27 cellular contexts compared by ENCODE assay signal in the genomic region with DNA sequence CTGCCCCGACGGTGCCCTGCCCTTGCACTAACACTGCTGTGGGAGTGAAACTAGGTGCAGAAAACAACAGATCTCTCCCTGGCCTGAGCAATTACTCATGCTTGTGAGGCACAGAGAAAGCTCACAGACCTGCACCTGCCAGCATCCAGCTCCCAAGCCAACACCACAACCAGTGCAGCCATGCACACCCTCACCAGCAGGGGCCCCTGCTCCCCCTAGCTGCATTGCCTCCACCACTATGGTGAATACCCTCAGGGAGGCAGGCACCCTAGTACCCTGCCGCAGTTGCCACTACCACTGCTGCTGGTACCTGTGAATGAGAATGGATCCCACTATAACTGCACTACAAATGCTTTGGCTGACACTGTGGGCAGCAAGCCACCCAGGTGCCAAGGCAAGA. TPM values are rescaled to one million over a fixed set of nuclear protein-coding genes. Genes with fewer than 3 reads are reported as not detected.
DNase-seq lines count a peak whose midpoint lies in the region; ATAC-seq, FAIRE-seq and TF ChIP-seq lines count a peak whose summit lies in the region.
"Had no signal": no experiment of that assay in that cellular context is flagged by ENCODE, and none has a peak within 500 bp of the region (broad histone marks: within the 10 kb centered on the region; RNA-seq: fewer than 3 reads in every experiment).

No MANE protein-coding gene starts in this region.

- no peak overlapping the region for H3K18ac ChIP-seq in H9 (ENCODE audit: insufficient read length, low read depth, low read length)

- H3K27me3 ChIP-seq in GM06990 (replicated peaks; ENCODE audit: control insufficient read depth, insufficient read depth, low read length) = no peaks in the 10 kb centered on the region
- H3K27me3 ChIP-seq in H9 (ENCODE audit: insufficient read depth, low read length) = no peaks in the 10 kb centered on the region
- H3K27me3 ChIP-seq in K562 (ENCODE audit: control insufficient read depth in 2 of 2, insufficient read depth in 2 of 2, low read length in 2 of 2) = no peaks in the 10 kb centered on the region
- no peaks in the 10 kb centered on the region for H3K27me3 ChIP-seq in kidney epithelial cell (ENCODE audit: control insufficient read depth, insufficient read depth, low read length)
- no peaks in the 10 kb centered on the region for H3K27me3 ChIP-seq in vagina
- H3K27me3 ChIP-seq: ovary, upper lobe of left lung had no signal

- H4K8ac ChIP-seq in H9 (replicated peaks; ENCODE audit: insufficient read length, low read depth, low read length) = no peak overlapping the region

- no peak overlapping the region for H4K5ac ChIP-seq in H9 (ENCODE audit: insufficient read length, low read depth, low read length)

- no TSS peak for BruUV-seq in K562 (replicated peaks; lab: Mats Ljungman, UMichigan)

- H3K14ac ChIP-seq in H9 (ENCODE audit: insufficient read depth, low read length) = no peak overlapping the region

- WGBS in H9 (ENCODE audit: extremely low coverage, insufficient read length, low lambda C conversion rate) = no CpG with 5 or more reads among the region's 3 CpGs
- WGBS in K562 (ENCODE audit: insufficient coverage, low coverage, missing lambda C conversion rate) = 9% methylated on average over 3 of the region's 3 CpGs

- H3K4me3 Mint-ChIP-seq in H9 = no peak overlapping the region
- H3K4me3 Mint-ChIP-seq: activated B cell treated with CpG ODN at 0.5 μM for 24 hours; activated naive CD8-positive, alpha-beta T cell treated with anti-CD3 and anti-CD28 coated beads for 36 hours; central memory CD8-positive, alpha-beta T cell; naive thymus-derived CD8-positive, alpha-beta T cell had no signal

- H3K4me3 ChIP-seq in GM06990 (replicated peaks; ENCODE audit: low read depth, low read length) (no peak overlapping the region), K562 (no peak overlapping the region), kidney epithelial cell (ENCODE audit: low read depth, low read length) (no peak overlapping the region), vagina (no peak overlapping the region)
- H3K4me3 ChIP-seq: ovary, PC-9, upper lobe of left lung had no signal

- H3K4me1 ChIP-seq in H9 (ENCODE audit: insufficient read depth, low read length) = no peaks in the 10 kb centered on the region; the same call in 1 of the 2 replicates
- no peaks in the 10 kb centered on the region for H3K4me1 ChIP-seq in K562 (replicated peaks in 1 of 2; ENCODE audit: control insufficient read depth in 2 of 2, insufficient read depth in 2 of 2, low read length in 2 of 2)
- no peaks in the 10 kb centered on the region for H3K4me1 ChIP-seq in vagina
- H3K4me1 ChIP-seq: upper lobe of left lung had no signal

- TF ChIP-seq POLR2A in K562 (conservative IDR thresholded peaks at IDR 0.05) (no peak), vagina (IDR thresholded peaks at IDR 0.05) (no peak)

- in situ Hi-C loops in K562 (cut with MboI) = no loop called here

- peaks cover 6 to 9% of the 10 kb centered on the region in 2 experiments for H3K4me1 Mint-ChIP-seq in H9
- H3K4me1 Mint-ChIP-seq: activated B cell treated with CpG ODN at 0.5 μM for 24 hours; activated naive CD8-positive, alpha-beta T cell treated with anti-CD3 and anti-CD28 coated beads for 36 hours; central memory CD8-positive, alpha-beta T cell; naive thymus-derived CD8-positive, alpha-beta T cell had no signal

- POLR2A ChIA-PET in K562 (lab: Yijun Ruan, JAX) = no interaction called here

- DNase-seq in GM06990 (ENCODE audit: extremely low read depth, insufficient read length) (no peak), H9 (peak; percentile 57), K562 (ENCODE audit: extremely low read depth in 1 of 4, low spot score in 3 of 4) (no peak), kidney epithelial cell (ENCODE audit: low read depth) (no peak), vagina (ENCODE audit: extremely low spot score in 2 of 2) (no peak)
- DNase-seq: activated B cell treated with CpG ODN at 0.5 μM for 24 hours; activated CD8-positive, alpha-beta memory T cell treated with anti-CD3 and anti-CD28 coated beads, Interleukin-2, amount 50 U/mL, for 48 hours; activated naive CD8-positive, alpha-beta T cell treated with anti-CD3 and anti-CD28 coated beads for 36 hours; C1 segment of cervical spinal cord; GOT3; head of caudate nucleus; naive thymus-derived CD8-positive, alpha-beta T cell; NCI-H1105; NCI-H1930; NCI-H748 treated with DMSO at 0.1 percent for 48 hours; ovary; PC-9; retina; Right ventricle myocardium superior; T1000 had no signal

- no peak overlapping the region for H2BK20ac ChIP-seq in H9 (ENCODE audit: low read depth, low read length, poor library complexity, severe bottlenecking)

- no peak overlapping the region for H3K27ac Mint-ChIP-seq in H9
- H3K27ac Mint-ChIP-seq: activated B cell treated with CpG ODN at 0.5 μM for 24 hours; activated naive CD8-positive, alpha-beta T cell treated with anti-CD3 and anti-CD28 coated beads for 36 hours; naive thymus-derived CD8-positive, alpha-beta T cell had no signal

- FAIRE-seq in K562 (lab: Jason Lieb, UNC) = no peak
- FAIRE-seq: GM18507 had no signal

- H2BK12ac ChIP-seq in H9 (ENCODE audit: insufficient read length, low read depth, low read length) = no peak overlapping the region

- no peaks in the 10 kb centered on the region for H3K79me2 ChIP-seq in H9 (ENCODE audit: insufficient read depth, low read length)
- H3K79me2 ChIP-seq in K562 (ENCODE audit: control insufficient read depth, insufficient read depth, low read length) = no peaks in the 10 kb centered on the region

- H4K91ac ChIP-seq in H9 (ENCODE audit: insufficient read length, low read depth, low read length) = no peak overlapping the region

- no peak; a peak in 1 of 4 replicates for TF ChIP-seq RAD21 in K562 (CRISPR knock-in tag; conservative IDR thresholded peaks at IDR 0.05 in 1 of 2, IDR thresholded peaks at IDR 0.05 in 1 of 2)

- H3T11ph ChIP-seq in H9 (ENCODE audit: low read length) = no peak overlapping the region

- H3K36me3 Mint-ChIP-seq in H9 (ENCODE audit: insufficient read depth in 1 of 3, low read depth in 3 of 3) = peaks cover 0 to 12% (median 0%) of the 10 kb centered on the region in 3 experiments; a peak in 5 of 7 replicates
- H3K36me3 Mint-ChIP-seq: activated naive CD8-positive, alpha-beta T cell treated with anti-CD3 and anti-CD28 coated beads for 36 hours; naive thymus-derived CD8-positive, alpha-beta T cell had no signal

- TF ChIP-seq CTCF in GM06990 (IDR thresholded peaks at IDR 0.05; ENCODE audit: insufficient read depth, low read length, poor library complexity, severe bottlenecking) = peak; percentile 15
- peak; percentile 43; the same call in 1 of the 3 replicates for TF ChIP-seq CTCF in H9 (conservative IDR thresholded peaks at IDR 0.05)
- peak in 2 of 3 experiments; percentile 26 to 64; a peak in 3 of 6 replicates for TF ChIP-seq CTCF in K562 (IDR thresholded peaks at IDR 0.05 in 2 of 3, conservative IDR thresholded peaks at IDR 0.05 in 1 of 3; ENCODE audit: insufficient read depth in 2 of 3, low read depth in 1 of 3, low read length in 3 of 3)
- peak; percentile 10 for TF ChIP-seq CTCF in kidney epithelial cell (IDR thresholded peaks at IDR 0.05; ENCODE audit: insufficient read depth, low read length, poor library complexity, severe bottlenecking)
- no peak for TF ChIP-seq CTCF in vagina (IDR thresholded peaks at IDR 0.05)

- H3K4ac ChIP-seq in H9 (ENCODE audit: low read depth, low read length) = no peak overlapping the region

- H3K9me1 ChIP-seq in K562 (ENCODE audit: control insufficient read depth, insufficient read depth, low read length) = no peaks in the 10 kb centered on the region

- ATAC-seq in K562 (peak; percentile 95), HG02763 (IDR thresholded peaks at IDR 0.05; ENCODE audit: unreplicated experiment) (no peak), HG03039 (IDR thresholded peaks at IDR 0.05; ENCODE audit: unreplicated experiment) (no peak)
- ATAC-seq: left lobe of liver; naive thymus-derived CD8-positive, alpha-beta T cell had no signal

- H3K23me2 ChIP-seq in H9 (ENCODE audit: insufficient read length, low read depth, low read length, poor library complexity, severe bottlenecking) = no peaks in the 10 kb centered on the region

- intact Hi-C loops in K562 (cut with micrococcal nuclease) (loop anchor here (5.0 kb wide), 1 partner anchor 285 kb away; no protein-coding TSS in a partner anchor), vagina (cut with DNase I) (no loop called here)

- CTCF ChIA-PET in K562 (lab: Yijun Ruan, JAX; ENCODE audit: low intra/inter-chr PET ratio) = interaction anchor here (0.6 kb wide), 1 partner anchor 10 kb away, joined by 3 read pairs; no protein-coding TSS in a partner anchor

- peaks cover 9 to 13% of the 10 kb centered on the region in 2 experiments for H3K9me3 Mint-ChIP-seq in H9

- H4K20me1 ChIP-seq in H9 (ENCODE audit: control insufficient read depth, insufficient read depth, insufficient read length) (no peaks in the 10 kb centered on the region), K562 (replicated peaks; ENCODE audit: control insufficient read depth, insufficient read depth, low read length) (no peaks in the 10 kb centered on the region)

- H2AFZ ChIP-seq in H9 (ENCODE audit: low read length) = no peak overlapping the region
- no peak overlapping the region for H2AFZ ChIP-seq in K562 (ENCODE audit: low read depth, low read length)
- H2AFZ ChIP-seq: PC-9 had no signal

- H2BK15ac ChIP-seq in H9 (ENCODE audit: low read depth, low read length) = no peak overlapping the region

- H3K9me3 ChIP-seq in H9 (ENCODE audit: control insufficient read depth, low read depth, low read length) = no peaks in the 10 kb centered on the region
- H3K9me3 ChIP-seq in K562 (replicated peaks; ENCODE audit: control insufficient read depth, insufficient read depth, low read depth, low read length) = no peaks in the 10 kb centered on the region
- H3K9me3 ChIP-seq in vagina = no peaks in the 10 kb centered on the region
- H3K9me3 ChIP-seq: ovary, upper lobe of left lung had no signal

- H3K36me3 ChIP-seq in GM06990 (ENCODE audit: control insufficient read depth, insufficient read depth, low read length) (no peaks in the 10 kb centered on the region), K562 (ENCODE audit: control insufficient read depth, insufficient read depth, low read length) (no peaks in the 10 kb centered on the region), kidney epithelial cell (ENCODE audit: control insufficient read depth, insufficient read depth, low read length) (no peaks in the 10 kb centered on the region), vagina (no peaks in the 10 kb centered on the region)
- H3K36me3 ChIP-seq: ovary, upper lobe of left lung had no signal

- no peak overlapping the region for H3K4me2 ChIP-seq in H9 (ENCODE audit: insufficient read depth, insufficient read length, low read length)
- H3K4me2 ChIP-seq in K562 (ENCODE audit: insufficient read depth, low read length) = no peak overlapping the region
- H3K4me2 ChIP-seq: PC-9 had no signal

- H3K27me3 Mint-ChIP-seq in H9 (ENCODE audit: low read depth) = peaks cover 4% of the 10 kb centered on the region
- H3K27me3 Mint-ChIP-seq: central memory CD8-positive, alpha-beta T cell had no signal

- H3K27ac ChIP-seq in H9 (ENCODE audit: insufficient read length, low read depth, low read length) (no peak overlapping the region), K562 (ENCODE audit: extremely low read depth, low read depth, low read length) (no peak overlapping the region), vagina (no peak overlapping the region)
- H3K27ac ChIP-seq: HL-60, ovary, PC-9, upper lobe of left lung had no signal

- H2BK120ac ChIP-seq in H9 (ENCODE audit: low read depth, low read length, poor library complexity, severe bottlenecking) = no peak overlapping the region

- TF ChIP-seq EP300 in K562 (IDR thresholded peaks at IDR 0.05; ENCODE audit: low read length) = no peak

- H3K23ac ChIP-seq in H9 (ENCODE audit: insufficient read length, low read depth, low read length) = no peak overlapping the region

- H2BK5ac ChIP-seq in H9 (ENCODE audit: insufficient read length, low read length) = no peak overlapping the region

- H3K9ac ChIP-seq in H9 (ENCODE audit: extremely low read depth, insufficient read length, low read length) (no peak overlapping the region), K562 (ENCODE audit: insufficient read depth in 1 of 2, low read depth in 2 of 2, low read length in 2 of 2) (no peak overlapping the region)

- H3K79me1 ChIP-seq in H9 (ENCODE audit: insufficient read depth, low read depth, low read length, poor library complexity, severe bottlenecking) = no peaks in the 10 kb centered on the region

- no peak overlapping the region for H2AK5ac ChIP-seq in H9 (ENCODE audit: insufficient read length, low read length)

- H3K56ac ChIP-seq in H9 (ENCODE audit: insufficient read length, low read depth, low read length) = no peak overlapping the region

RNA-seq across cellular contexts. Expression of a gene that starts 7.1 kb away (rescaled TPM):
- total RNA-seq in H9 (2021) (not detected in 2 replicates), K562 (2014; rRNA removed) (30.8 and 44.5 TPM in 2 replicates), K562 (2014; rRNA removed; fragmentation: Illumina TruSeq; extraction: Trizol) (28.5 and 31.7 TPM in 2 replicates), K562 (2015; rRNA removed; fragmentation: Illumina TruSeq; extraction: Trizol) (64.1 and 65.5 TPM in 2 replicates), K562 (2021) (31.6 and 37.0 TPM in 2 replicates), kidney epithelial cell (0.38 TPM in 1 of 2 replicates, not detected in the other), vagina (2.0 TPM)
- 0.60 and 1.1 TPM in 2 replicates for total RNA-seq in K562 (2011; cell fraction: chromatin; rRNA removed; ENCODE audit: low replicate concordance)
- 1.0 and 1.2 TPM in 2 replicates for total RNA-seq in K562 (2011; cell fraction: nucleolus; rRNA removed)
- total RNA-seq in K562 (2011; cell fraction: nucleoplasm; rRNA removed) = 0.38 and 2.0 TPM in 2 replicates
- polyA plus RNA-seq in K562 (2011; rRNA removed) (5.8 and 7.9 TPM in 2 replicates), K562 (2014; fragmentation: Illumina TruSeq; extraction: Trizol) (36.7 and 41.7 TPM in 2 replicates), K562 (2014; fragmentation: Nextera tagmentation; extraction: Ambion mirVana) (10 to 100 TPM; 90.4 to 96.1 TPM), K562 (2014; rRNA removed) (56.8 and 59.6 TPM in 2 replicates)
- polyA plus RNA-seq in K562 (2011; cell fraction: cytosol; rRNA removed) = 4.7 and 6.9 TPM in 2 replicates
- 3.4 and 4.2 TPM in 2 replicates for polyA plus RNA-seq in K562 (2011; cell fraction: nucleus; rRNA removed)
- 68.6 and 142 TPM in 2 replicates for polyA plus RNA-seq in K562 (2012)
- 3.0 and 5.3 TPM in 2 replicates for polyA minus RNA-seq in K562 (2011; rRNA and poly(A)+ RNA removed)
- 1.5 and 3.9 TPM in 2 replicates for polyA minus RNA-seq in K562 (2011; cell fraction: cytosol; rRNA and poly(A)+ RNA removed)
- polyA minus RNA-seq in K562 (2011; cell fraction: nucleus; rRNA and poly(A)+ RNA removed) = 1.2 and 1.3 TPM in 2 replicates
- total RNA-seq: activated B cell treated with CpG ODN at 0.5 μM for 24 hours; naive thymus-derived CD8-positive, alpha-beta T cell; PC-9 had no signal
- polyA plus RNA-seq: naive thymus-derived CD8-positive, alpha-beta T cell had no signal

Comparison
In these comparisons a context has a peak if more than half of its experiments do, and no peak if none do; other contexts are left out.
1. CTCF ChIP-seq: peak in GM06990 (single experiment), H9 (single experiment), K562 (2 of 3) and kidney epithelial cell (single experiment); none in vagina (0 of 3).